In genomic region chr6:7617954-7618764, GRCh38 we compare ENCODE assay signal across 8 cellular contexts. TPM values are rescaled to one million over a fixed set of nuclear protein-coding genes. Genes with fewer than 3 reads are reported as not detected.
A peak's percentile ranks its signal among the peaks of the same experiment; 100 is the strongest.
DNase-seq lines count a peak whose midpoint lies in the region; ATAC-seq and TF ChIP-seq lines count a peak whose summit lies in the region.

No MANE protein-coding gene starts in this region.

- no peak for TF ChIP-seq CTCF in cardiac fibroblast (IDR thresholded peaks at IDR 0.05; ENCODE audit: low read depth, low read length)
- TF ChIP-seq CTCF in osteoblast (IDR thresholded peaks at IDR 0.05; ENCODE audit: extremely low read depth, low read depth, low read length), result peak; percentile 34

- H3K36me3 ChIP-seq in osteoblast (ENCODE audit: insufficient read depth, low read length) (peaks cover 4% of the 10 kb centered on the region), H7 (replicated peaks; ENCODE audit: control insufficient read depth, insufficient read depth, low read length) (no peaks in the 10 kb centered on the region)

- H2AFZ ChIP-seq in osteoblast (ENCODE audit: low read length), result peak overlapping the region; percentile 68

- H3K27ac ChIP-seq in osteoblast (ENCODE audit: low read depth, low read length), result peak overlapping the region; percentile 72

- H4K20me1 ChIP-seq in osteoblast (ENCODE audit: insufficient read depth, low read length), result no peaks in the 10 kb centered on the region

- peak; percentile 95 for DNase-seq in CD1c-positive myeloid dendritic cell (ENCODE audit: extremely low spot score)
- DNase-seq in NCI-H2029 (lab: John Stamatoyannopoulos, UW), result peak; percentile 97
- DNase-seq in cardiac fibroblast (ENCODE audit: low read depth in 2 of 2), result peak; percentile 93 to 97
- DNase-seq in osteoblast (ENCODE audit: insufficient read length, low spot score, missing footprints), result peak; percentile 80
- no peak for DNase-seq in NCI-H1092 treated with DMSO at 0.1 percent for 48 hours (lab: John Stamatoyannopoulos, UW)
- no peak for DNase-seq in H7

- H3K4me1 ChIP-seq in osteoblast (ENCODE audit: insufficient read depth, low read length), result peaks cover 29% of the 10 kb centered on the region

- peak; percentile 75 for ATAC-seq in GM21529 (IDR thresholded peaks at IDR 0.05; ENCODE audit: unreplicated experiment)
- ATAC-seq in GM18873 (IDR thresholded peaks at IDR 0.05; ENCODE audit: low FRiP score, unreplicated experiment), result no peak

- H3K4me3 ChIP-seq in cardiac fibroblast (replicated peaks in 1 of 2; ENCODE audit: low read depth in 2 of 2, low read length in 2 of 2), result no peak overlapping the region
- peak overlapping the region; percentile 16 for H3K4me3 ChIP-seq in osteoblast (ENCODE audit: insufficient read depth, low read length)
- H3K4me3 ChIP-seq in H7 (ENCODE audit: insufficient read depth, low read depth, low read length), result no peak overlapping the region

- H3K4me2 ChIP-seq in osteoblast (ENCODE audit: insufficient read depth, low read length), result peak overlapping the region; percentile 67

- no peaks in the 10 kb centered on the region for H3K79me2 ChIP-seq in osteoblast (ENCODE audit: insufficient read depth, low read length)

- no peaks in the 10 kb centered on the region for H3K27me3 ChIP-seq in osteoblast (ENCODE audit: insufficient read depth, low read length)
- no peaks in the 10 kb centered on the region for H3K27me3 ChIP-seq in H7 (ENCODE audit: control insufficient read depth, insufficient read depth, low read length)

- H3K9me3 ChIP-seq in osteoblast (ENCODE audit: low read depth, low read length), result no peaks in the 10 kb centered on the region

RNA-seq across cellular contexts. Expression of gene SNRNP48, which starts 28.2 kb away (rescaled TPM):
- total RNA-seq in osteoblast, result 15.9 and 19.7 TPM in 2 replicates
- total RNA-seq in H7 (2014; rRNA removed; shearing (Covaris generic)), result 12.2 and 18.9 TPM in 2 replicates

Comparison
In these comparisons a context has a peak if more than half of its experiments do, and no peak if none do; other contexts are left out.
1. DNase-seq: peak in CD1c-positive myeloid dendritic cell (single experiment), NCI-H2029 (single experiment), cardiac fibroblast (2 of 2) and osteoblast (single experiment); none in NCI-H1092 treated with DMSO at 0.1 percent for 48 hours (single experiment) and H7 (single experiment).